Comparison of ENCODE assay signal across 1 cellular context in the genomic region with DNA sequence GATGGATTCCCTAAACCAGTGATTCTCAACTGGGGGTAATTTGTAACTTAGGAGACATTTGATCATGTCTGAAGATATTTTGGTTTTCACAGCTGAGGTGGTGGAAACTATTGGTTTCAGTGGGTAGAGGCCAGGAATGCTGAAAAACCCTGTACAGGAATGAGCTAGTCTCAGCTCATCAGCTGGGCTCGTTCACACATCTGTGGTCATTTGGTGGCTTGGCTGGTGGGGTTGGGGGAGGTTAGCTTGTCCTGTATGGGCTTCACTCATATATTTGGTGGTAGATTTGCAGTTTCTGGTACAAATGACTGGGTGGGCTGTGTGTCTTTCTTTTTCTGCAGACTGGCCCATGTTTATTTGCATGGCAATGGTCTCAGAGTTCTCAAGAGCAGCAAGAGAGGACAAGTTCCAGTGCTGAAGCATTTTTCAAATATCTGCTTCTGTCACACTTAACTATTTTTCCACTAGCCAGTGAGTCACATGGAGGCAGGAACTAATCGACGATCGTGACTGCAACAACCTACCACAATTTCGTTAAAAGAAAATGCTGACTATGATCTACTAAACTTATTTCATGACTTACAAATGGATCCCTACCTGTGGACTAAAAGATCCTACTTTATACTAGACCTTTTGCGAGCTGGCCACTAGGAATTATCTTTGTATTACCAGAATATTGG.
TF ChIP-seq lines count a peak whose summit lies in the region.

No MANE protein-coding gene starts in this region.

TF ChIP-seq in GM12878, 131 proteins besides CTCF, POLR2A, EP300 and RAD21 (continued from another document):
- TF ChIP-seq E4F1 (IDR thresholded peaks at IDR 0.05; ENCODE audit: borderline replicate concordance, partially characterized antibody) = no peak
